ENCODE assay signal across 8 cellular contexts in the genomic region with DNA sequence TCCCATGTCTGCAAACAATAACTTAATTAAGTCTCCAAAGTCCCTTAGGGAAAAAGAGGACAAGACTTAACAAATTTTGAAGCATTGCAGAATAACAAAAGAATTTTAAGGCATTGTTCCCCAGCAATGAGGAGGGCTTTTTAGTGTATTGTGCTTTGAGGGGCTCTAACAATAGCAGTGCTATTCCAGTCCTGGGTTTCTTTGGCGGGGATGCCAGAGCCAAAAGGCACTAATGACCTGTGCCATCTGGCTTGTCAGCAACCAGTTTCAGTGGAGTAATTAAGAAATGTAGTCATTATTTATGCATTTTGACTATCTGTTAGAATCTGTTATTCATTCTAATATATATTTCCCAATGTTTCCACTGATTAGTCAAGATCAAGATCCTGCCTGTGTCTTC.
"Had no signal": no experiment of that assay in that cellular context is flagged by ENCODE, and none has a peak within 500 bp of the region (broad histone marks: within the 10 kb centered on the region; RNA-seq: fewer than 3 reads in every experiment).

No MANE protein-coding gene starts in this region.

- H3K4me2 ChIP-seq: KMS-11 had no signal

- H3K9ac ChIP-seq: GM23248, KMS-11 had no signal

- ATAC-seq: HepG2 had no signal

- H2AFZ ChIP-seq: GM23248 had no signal

- H3K27ac ChIP-seq: GM23248, HL-60, KMS-11 had no signal

- DNase-seq: GM23248, GOT3, H7, HCEC 1CT, KBM-7 had no signal

- H3K4me3 ChIP-seq: GM23248 had no signal
